12 cellular contexts compared by ENCODE assay signal in the genomic region with DNA sequence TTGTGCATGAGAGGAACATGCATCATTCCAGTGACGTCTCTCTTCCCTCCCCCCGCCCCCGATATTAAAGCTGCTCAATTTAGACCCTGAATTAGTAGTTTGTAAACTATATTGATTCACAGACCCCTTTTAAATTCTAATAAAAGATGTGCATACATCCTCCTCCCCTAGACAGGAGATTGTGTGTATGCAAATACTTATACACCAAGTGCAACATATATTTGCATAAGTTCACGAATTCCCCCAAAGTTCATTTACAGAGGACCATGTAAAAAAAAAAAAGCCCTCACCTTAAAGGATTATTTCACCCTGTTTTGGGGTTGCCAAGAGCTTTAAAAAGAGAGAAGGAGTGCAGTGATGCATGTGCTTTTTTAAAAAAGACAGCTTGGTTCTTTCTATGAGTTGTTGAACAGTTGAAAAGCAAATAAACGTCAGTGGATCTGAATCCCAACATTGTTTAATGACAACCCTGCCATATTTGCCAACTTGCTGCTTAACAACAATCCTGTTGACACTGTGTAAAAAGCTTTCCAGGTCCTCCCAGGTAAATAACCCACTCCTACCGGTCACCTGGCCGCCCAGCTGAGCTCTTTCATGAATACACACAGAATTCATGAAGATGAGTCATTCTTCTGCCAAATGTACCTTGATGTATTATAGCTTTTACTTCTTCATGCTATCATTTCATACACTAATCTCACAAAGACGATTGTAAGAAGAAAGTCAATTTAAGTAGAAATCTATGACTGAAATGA.
DNase-seq lines count a peak whose midpoint lies in the region; ATAC-seq, FAIRE-seq and TF ChIP-seq lines count a peak whose summit lies in the region.
"Had no signal": no experiment of that assay in that cellular context is flagged by ENCODE, and none has a peak within 500 bp of the region (broad histone marks: within the 10 kb centered on the region; RNA-seq: fewer than 3 reads in every experiment).

No MANE protein-coding gene starts in this region.

- FAIRE-seq in keratinocyte (lab: Jason Lieb, UNC), result peak; percentile 79

- H3K4me1 Mint-ChIP-seq in CD4-positive, CD25-positive, alpha-beta regulatory T cell, result peaks cover 0 to 12% (median 6%) of the 10 kb centered on the region in 4 donors

- no peak overlapping the region for H3K4me3 Mint-ChIP-seq in CD4-positive, CD25-positive, alpha-beta regulatory T cell
- H3K4me3 Mint-ChIP-seq: dendritic cell treated with granulocyte-macrophage colony-stimulating factor and Interleukin-4, amounts not matched to agents 40 ng/mL and 50 ng/mL, for 4 days had no signal

- intact Hi-C loops in PC-9 (cut with micrococcal nuclease; ENCODE audit: unreplicated experiment), result loop anchor here (1.0 to 2.0 kb wide), 4 partner anchors 11 to 77 kb away; no protein-coding TSS in a partner anchor

- no peaks in the 10 kb centered on the region for H3K9me1 ChIP-seq in keratinocyte (ENCODE audit: control insufficient read depth, extremely low read depth, insufficient read depth, low read length)

- peak overlapping the region; percentile 55 to 79 (median 77) for H3K27ac Mint-ChIP-seq in CD4-positive, CD25-positive, alpha-beta regulatory T cell
- H3K27ac Mint-ChIP-seq: dendritic cell treated with granulocyte-macrophage colony-stimulating factor and Interleukin-4, amounts not matched to agents 40 ng/mL and 50 ng/mL, for 4 days had no signal

- no peak overlapping the region for H3K9ac ChIP-seq in keratinocyte (ENCODE audit: control insufficient read depth, extremely low read depth, insufficient read depth, low read length)

- ATAC-seq in CD4-positive, CD25-positive, alpha-beta regulatory T cell (ENCODE audit: low read depth in 2 of 2), result no peak
- ATAC-seq in gastroesophageal sphincter, result no peak
- ATAC-seq in HG02981 (IDR thresholded peaks at IDR 0.05; ENCODE audit: unreplicated experiment), result no peak
- ATAC-seq: Panc1 had no signal

- TF ChIP-seq CTCF in PC-9 (conservative IDR thresholded peaks at IDR 0.05) (no peak), keratinocyte (optimal IDR thresholded peaks at IDR 0.05 in 1 of 3, IDR thresholded peaks at IDR 0.05 in 1 of 3, conservative IDR thresholded peaks at IDR 0.05 in 1 of 3; ENCODE audit: extremely low read depth in 1 of 3, insufficient read depth in 2 of 3, low read length in 3 of 3) (no peak), gastroesophageal sphincter (IDR thresholded peaks at IDR 0.05) (no peak)

- 0 out of 2 replicates have a peak, but pooled peaks cover 15% of the 10 kb centered on the region for H3F3A ChIP-seq in PC-9 (ENCODE audit: insufficient read depth, low read depth)

- no peaks in the 10 kb centered on the region for H3K4me1 ChIP-seq in CD4-positive, CD25-positive, alpha-beta regulatory T cell (ENCODE audit: control insufficient read depth, insufficient read depth, low read length, poor library complexity, severe bottlenecking)
- H3K4me1 ChIP-seq in PC-9 (replicated peaks; ENCODE audit: insufficient read depth) (peaks cover 24% of the 10 kb centered on the region), keratinocyte (ENCODE audit: control insufficient read depth, extremely low read depth, insufficient read depth, low read length) (peaks cover 34% of the 10 kb centered on the region), gastroesophageal sphincter (peaks cover 0 to 28% (median 3%) of the 10 kb centered on the region in 3 donors)

- no peaks in the 10 kb centered on the region for H3K9me2 ChIP-seq in PC-9 (ENCODE audit: insufficient read depth)

- POLR2A ChIA-PET in PC-9 (lab: Charles Lee; ENCODE audit: unreplicated experiment) (interaction anchor here (0.6 kb wide), 1 partner anchor 40 kb away, joined by 5 read pairs; no protein-coding TSS in a partner anchor), HEK293T (lab: Yijun Ruan, JAX) (no interaction called here)

- no peak for TF ChIP-seq EP300 in gastroesophageal sphincter (IDR thresholded peaks at IDR 0.05)

- 49 to 61% methylated on average over 5 to 6 of the region's 8 CpGs for WGBS in gastroesophageal sphincter (ENCODE audit: low coverage in 1 of 2), 2 donors

- peaks cover 45% of the 10 kb centered on the region for H3K36me3 Mint-ChIP-seq in CD4-positive, CD25-positive, alpha-beta regulatory T cell

- BruUV-seq in PC-9 (replicated peaks; lab: Mats Ljungman, UMichigan), result no TSS peak

- no peaks in the 10 kb centered on the region for H3K79me2 ChIP-seq in PC-9 (ENCODE audit: low read depth)
- H3K79me2 ChIP-seq in keratinocyte (ENCODE audit: control insufficient read depth, insufficient read depth, low read length), result no peaks in the 10 kb centered on the region

- no peaks in the 10 kb centered on the region for H3K27me3 Mint-ChIP-seq in CD4-positive, CD25-positive, alpha-beta regulatory T cell
- H3K27me3 Mint-ChIP-seq: dendritic cell treated with granulocyte-macrophage colony-stimulating factor and Interleukin-4, amounts not matched to agents 40 ng/mL and 50 ng/mL, for 4 days had no signal

- H3K9me3 ChIP-seq in CD4-positive, CD25-positive, alpha-beta regulatory T cell (ENCODE audit: control insufficient read depth in 2 of 2, low read length in 2 of 2), result no peaks in the 10 kb centered on the region
- H3K9me3 ChIP-seq in PC-9 (ENCODE audit: insufficient read depth, low read depth), result no peaks in the 10 kb centered on the region
- H3K9me3 ChIP-seq in keratinocyte (ENCODE audit: control insufficient read depth, low read depth, low read length), result no peaks in the 10 kb centered on the region
- H3K9me3 ChIP-seq in gastroesophageal sphincter, result no peaks in the 10 kb centered on the region
- H3K9me3 ChIP-seq: tibial nerve had no signal

- no peaks in the 10 kb centered on the region for H3K9me3 Mint-ChIP-seq in CD4-positive, CD25-positive, alpha-beta regulatory T cell

- peaks cover 32% of the 10 kb centered on the region for H3K36me3 ChIP-seq in CD4-positive, CD25-positive, alpha-beta regulatory T cell (ENCODE audit: control insufficient read depth, insufficient read depth, low read length)
- no peaks in the 10 kb centered on the region for H3K36me3 ChIP-seq in PC-9 (ENCODE audit: low read depth)
- no peaks in the 10 kb centered on the region for H3K36me3 ChIP-seq in keratinocyte (ENCODE audit: control insufficient read depth in 2 of 2, extremely low read depth in 1 of 2, insufficient read depth in 2 of 2, low read length in 2 of 2)
- no peaks in the 10 kb centered on the region for H3K36me3 ChIP-seq in gastroesophageal sphincter
- H3K36me3 ChIP-seq: tibial nerve had no signal

- peak overlapping the region; percentile 40; the same call in 1 of the 2 replicates for H3K4me2 ChIP-seq in PC-9
- H3K4me2 ChIP-seq in keratinocyte (ENCODE audit: control insufficient read depth, extremely low read depth, insufficient read depth, low read depth, low read length), result peak overlapping the region; percentile 65

- no peak for DNase-seq in CD4-positive, CD25-positive, alpha-beta regulatory T cell
- DNase-seq in NCI-H1436 (lab: John Stamatoyannopoulos, UW) (peak; percentile 46), PC-9 (peak; percentile 52 to 61), keratinocyte (ENCODE audit: low read depth, low spot score) (no peak), DMS79 treated with DMSO at 0.1 percent for 48 hours (lab: John Stamatoyannopoulos, UW) (no peak), HEK293T (ENCODE audit: extremely low spot score) (no peak)
- DNase-seq: activated naive CD4-positive, alpha-beta T cell had no signal

- no peak for TF ChIP-seq POLR2A in gastroesophageal sphincter (IDR thresholded peaks at IDR 0.05)

- CTCF ChIA-PET in PC-9 (lab: Charles Lee) (interaction anchor here (0.6 kb wide), 1 partner anchor 35 kb away, joined by 4 read pairs; no protein-coding TSS in a partner anchor), HEK293T (lab: Yijun Ruan, JAX) (no interaction called here)

- dilution Hi-C loops in keratinocyte (cut with MboI; ENCODE audit: extremely low pct_ligation_motif_present, low sequenced_read_pairs), result no loop called here

- H3K27me3 ChIP-seq in CD4-positive, CD25-positive, alpha-beta regulatory T cell (ENCODE audit: control insufficient read depth, insufficient read depth, low read length), result no peaks in the 10 kb centered on the region
- H3K27me3 ChIP-seq in PC-9 (ENCODE audit: insufficient read depth, low read depth) (no peaks in the 10 kb centered on the region), keratinocyte (ENCODE audit: control insufficient read depth, extremely low read depth, insufficient read depth, low read length) (no peaks in the 10 kb centered on the region), gastroesophageal sphincter (no peaks in the 10 kb centered on the region)
- H3K27me3 ChIP-seq: tibial nerve had no signal

- H4K20me1 ChIP-seq in PC-9 (ENCODE audit: insufficient read depth) (no peaks in the 10 kb centered on the region), keratinocyte (ENCODE audit: control insufficient read depth, extremely low read depth, insufficient read depth, low read length) (no peaks in the 10 kb centered on the region)

- H2AFZ ChIP-seq in PC-9 (no peak overlapping the region), keratinocyte (ENCODE audit: control insufficient read depth, low read length) (no peak overlapping the region)

- H3K4me3 ChIP-seq in CD4-positive, CD25-positive, alpha-beta regulatory T cell (ENCODE audit: low read depth, low read length), result no peak overlapping the region
- H3K4me3 ChIP-seq in PC-9 (no peak overlapping the region), keratinocyte (ENCODE audit: control insufficient read depth in 2 of 3, extremely low read depth in 1 of 3, insufficient read depth in 2 of 3, low read depth in 1 of 3, low read length in 3 of 3) (no peak overlapping the region), gastroesophageal sphincter (no peak overlapping the region)
- H3K4me3 ChIP-seq: tibial nerve had no signal

- no peak overlapping the region for H3K27ac ChIP-seq in CD4-positive, CD25-positive, alpha-beta regulatory T cell (ENCODE audit: insufficient read depth, low read length, poor library complexity, severe bottlenecking)
- H3K27ac ChIP-seq in PC-9 (peak overlapping the region; percentile 76), keratinocyte (ENCODE audit: control insufficient read depth, insufficient read depth, low read length) (peak overlapping the region; percentile 48), gastroesophageal sphincter (no peak overlapping the region)
- H3K27ac ChIP-seq: tibial nerve had no signal

TF ChIP-seq in HEK293T, 16 proteins besides CTCF, POLR2A, EP300 and RAD21 (continues in another document):
- TF ChIP-seq SUZ12 (IDR thresholded peaks at IDR 0.05) (no peak), CTBP1 (IDR thresholded peaks at IDR 0.05; ENCODE audit: borderline replicate concordance) (no peak), SP1 (IDR thresholded peaks at IDR 0.05) (no peak), FOXA1 (IDR thresholded peaks at IDR 0.05) (no peak), PKNOX1 (IDR thresholded peaks at IDR 0.05) (no peak), NFRKB (IDR thresholded peaks at IDR 0.05) (no peak)

Comparison
In these comparisons a context has a peak if more than half of its experiments do, and no peak if none do; other contexts are left out.
1. DNase-seq: peak in NCI-H1436 (single experiment) and PC-9 (2 of 2); none in CD4-positive, CD25-positive, alpha-beta regulatory T cell (0 of 3), keratinocyte (single experiment), DMS79 treated with DMSO at 0.1 percent for 48 hours (single experiment) and HEK293T (single experiment).
2. H3K27ac ChIP-seq: peak in PC-9 (single experiment) and keratinocyte (single experiment); none in CD4-positive, CD25-positive, alpha-beta regulatory T cell (single experiment) and gastroesophageal sphincter (0 of 4).